21 cellular contexts compared by ENCODE assay signal in genomic region chr16:81337097-81337496, GRCh38. TPM values are rescaled to one million over a fixed set of nuclear protein-coding genes. Genes with fewer than 3 reads are reported as not detected.
DNase-seq lines count a peak whose midpoint lies in the region; ATAC-seq and TF ChIP-seq lines count a peak whose summit lies in the region.
"Had no signal": no experiment of that assay in that cellular context is flagged by ENCODE, and none has a peak within 500 bp of the region (broad histone marks: within the 10 kb centered on the region; RNA-seq: fewer than 3 reads in every experiment).

No MANE protein-coding gene starts in this region.

- DNase-seq in activated T-cell treated with anti-CD3 and anti-CD28 coated beads, Interleukin-2, amount 50 U/mL, for 72 hours: no peak
- DNase-seq in activated T-cell treated with anti-CD3 and anti-CD28 coated beads, Interleukin-2, amount 50 U/mL, for 4 hours: no peak
- peak; percentile 31 for DNase-seq in M059J (ENCODE audit: low read depth)
- no peak for DNase-seq in activated T-helper 2 cell treated with anti-CD3 and anti-CD28 coated beads, Interferon-gamma antibody, Interleukin-2, Interleukin-4, amounts not matched to agents 10 μg/mL and 5 μg/mL and 100 μg/mL, durations not matched to agents 14 hours and 24 hours and 36 hours (ENCODE audit: low spot score)
- DNase-seq in HAP-1 (ENCODE audit: low spot score in 2 of 2): no peak
- DNase-seq in WERI-Rb-1: no peak
- DNase-seq in SKM-1 treated with dmso at 0.1 percent for 144 hours (lab: John Stamatoyannopoulos, UW; ENCODE audit: unreplicated experiment): no peak
- DNase-seq: ACHN; BE2C; C1 segment of cervical spinal cord; CD4-positive, CD25-positive, alpha-beta regulatory T cell; CD8-positive, alpha-beta memory T cell; COR-L47; DMS 273 treated with DMSO at 0.1 percent for 48 hours; DMS53; DND-41; GDM1; GOT3; H7 had no signal

- no peaks in the 10 kb centered on the region for H3K27me3 Mint-ChIP-seq in activated T-cell treated with anti-CD3 and anti-CD28 coated beads, Interleukin-2, amount 50 U/mL, for 72 hours (ENCODE audit: low read depth)
- no peaks in the 10 kb centered on the region for H3K27me3 Mint-ChIP-seq in activated T-cell treated with anti-CD3 and anti-CD28 coated beads, Interleukin-2, amount 50 U/mL, for 4 hours (ENCODE audit: low read depth)
- no peaks in the 10 kb centered on the region for H3K27me3 Mint-ChIP-seq in activated T-helper 2 cell treated with anti-CD3 and anti-CD28 coated beads, Interferon-gamma antibody, Interleukin-2, Interleukin-4, amounts not matched to agents 10 μg/mL and 5 μg/mL and 100 μg/mL, durations not matched to agents 14 hours and 24 hours and 36 hours (ENCODE audit: low read depth)
- H3K27me3 Mint-ChIP-seq: CD4-positive, CD25-positive, alpha-beta regulatory T cell; CD8-positive, alpha-beta memory T cell; IgD-negative memory B cell had no signal

- peak overlapping the region; percentile 31 to 43 for H3K4me3 Mint-ChIP-seq in activated T-cell treated with anti-CD3 and anti-CD28 coated beads, Interleukin-2, amount 50 U/mL, for 72 hours
- H3K4me3 Mint-ChIP-seq in activated T-cell treated with anti-CD3 and anti-CD28 coated beads, Interleukin-2, amount 50 U/mL, for 4 hours: no peak overlapping the region
- no peak overlapping the region for H3K4me3 Mint-ChIP-seq in activated T-helper 2 cell treated with anti-CD3 and anti-CD28 coated beads, Interferon-gamma antibody, Interleukin-2, Interleukin-4, amounts not matched to agents 10 μg/mL and 5 μg/mL and 100 μg/mL, durations not matched to agents 14 hours and 24 hours and 36 hours (ENCODE audit: low read depth)
- H3K4me3 Mint-ChIP-seq: CD4-positive, CD25-positive, alpha-beta regulatory T cell; CD8-positive, alpha-beta memory T cell; IgD-negative memory B cell had no signal

- H3K36me3 Mint-ChIP-seq in activated T-cell treated with anti-CD3 and anti-CD28 coated beads, Interleukin-2, amount 50 U/mL, for 72 hours (ENCODE audit: insufficient read depth in 2 of 2): peaks cover 5 to 16% of the 10 kb centered on the region in 2 donors
- peaks cover 18% of the 10 kb centered on the region for H3K36me3 Mint-ChIP-seq in activated T-cell treated with anti-CD3 and anti-CD28 coated beads, Interleukin-2, amount 50 U/mL, for 4 hours (ENCODE audit: insufficient read depth)
- H3K36me3 Mint-ChIP-seq in activated T-helper 2 cell treated with anti-CD3 and anti-CD28 coated beads, Interferon-gamma antibody, Interleukin-2, Interleukin-4, amounts not matched to agents 10 μg/mL and 5 μg/mL and 100 μg/mL, durations not matched to agents 14 hours and 24 hours and 36 hours (ENCODE audit: low read depth): peaks cover 8% of the 10 kb centered on the region

- H3K9me3 Mint-ChIP-seq in activated T-cell treated with anti-CD3 and anti-CD28 coated beads, Interleukin-2, amount 50 U/mL, for 72 hours: peaks cover under 1 to 4% of the 10 kb centered on the region in 2 donors
- H3K9me3 Mint-ChIP-seq in activated T-cell treated with anti-CD3 and anti-CD28 coated beads, Interleukin-2, amount 50 U/mL, for 4 hours: peaks cover under 1% of the 10 kb centered on the region
- peaks cover 17% of the 10 kb centered on the region for H3K9me3 Mint-ChIP-seq in activated T-helper 2 cell treated with anti-CD3 and anti-CD28 coated beads, Interferon-gamma antibody, Interleukin-2, Interleukin-4, amounts not matched to agents 10 μg/mL and 5 μg/mL and 100 μg/mL, durations not matched to agents 14 hours and 24 hours and 36 hours
- H3K9me3 Mint-ChIP-seq: CD8-positive, alpha-beta memory T cell; IgD-negative memory B cell had no signal

- H3K4me3 ChIP-seq in HAP-1 (no peak overlapping the region), WERI-Rb-1 (ENCODE audit: low read depth, low read length) (no peak overlapping the region)

- TF ChIP-seq CTCF in WERI-Rb-1 (IDR thresholded peaks at IDR 0.05; ENCODE audit: low read depth, low read length): no peak

- H3K27me3 ChIP-seq in HAP-1 (ENCODE audit: low read depth) (no peaks in the 10 kb centered on the region), WERI-Rb-1 (ENCODE audit: insufficient read depth, low read depth, severe bottlenecking) (no peaks in the 10 kb centered on the region)
- H3K27me3 ChIP-seq: BE2C had no signal

- in situ Hi-C loops in HAP-1 (cut with MboI; ENCODE audit: low sequenced_read_pairs): no loop called here

- H3K9me3 ChIP-seq in HAP-1 (no peaks in the 10 kb centered on the region), WERI-Rb-1 (ENCODE audit: severe bottlenecking) (no peaks in the 10 kb centered on the region)
- H3K9me3 ChIP-seq: BE2C had no signal

- H3K4me1 Mint-ChIP-seq in activated T-cell treated with anti-CD3 and anti-CD28 coated beads, Interleukin-2, amount 50 U/mL, for 72 hours (ENCODE audit: low read depth): peaks cover 39% of the 10 kb centered on the region
- peaks cover 15% of the 10 kb centered on the region for H3K4me1 Mint-ChIP-seq in activated T-cell treated with anti-CD3 and anti-CD28 coated beads, Interleukin-2, amount 50 U/mL, for 4 hours (ENCODE audit: low read depth)
- peaks cover 8% of the 10 kb centered on the region for H3K4me1 Mint-ChIP-seq in activated T-helper 2 cell treated with anti-CD3 and anti-CD28 coated beads, Interferon-gamma antibody, Interleukin-2, Interleukin-4, amounts not matched to agents 10 μg/mL and 5 μg/mL and 100 μg/mL, durations not matched to agents 14 hours and 24 hours and 36 hours (ENCODE audit: low read depth)

- ATAC-seq in activated T-cell treated with anti-CD3 and anti-CD28 coated beads, Interleukin-2, amount 50 U/mL, for 72 hours (replicated peaks in 1 of 2): no peak
- no peak for ATAC-seq in activated T-cell treated with anti-CD3 and anti-CD28 coated beads, Interleukin-2, amount 50 U/mL, for 4 hours
- ATAC-seq: HepG2 had no signal

- no peak overlapping the region for H3K27ac ChIP-seq in WERI-Rb-1

- H3K4me1 ChIP-seq in HAP-1: peaks cover 7% of the 10 kb centered on the region; the same call in 1 of the 2 replicates
- H3K4me1 ChIP-seq: BE2C had no signal

- H3K36me3 ChIP-seq in HAP-1 (replicated peaks) (peaks cover 4% of the 10 kb centered on the region; the same call in 1 of the 2 replicates), WERI-Rb-1 (no peaks in the 10 kb centered on the region)
- H3K36me3 ChIP-seq: BE2C had no signal

- peak overlapping the region; percentile 59 for H3K27ac Mint-ChIP-seq in activated T-cell treated with anti-CD3 and anti-CD28 coated beads, Interleukin-2, amount 50 U/mL, for 72 hours
- H3K27ac Mint-ChIP-seq in activated T-helper 2 cell treated with anti-CD3 and anti-CD28 coated beads, Interferon-gamma antibody, Interleukin-2, Interleukin-4, amounts not matched to agents 10 μg/mL and 5 μg/mL and 100 μg/mL, durations not matched to agents 14 hours and 24 hours and 36 hours: peak overlapping the region; percentile 17
- H3K27ac Mint-ChIP-seq: CD8-positive, alpha-beta memory T cell; IgD-negative memory B cell had no signal

- intact Hi-C loops in activated T-helper 2 cell treated with anti-CD3 and anti-CD28 coated beads, Interferon-gamma antibody, Interleukin-2, Interleukin-4, amounts not matched to agents 10 μg/mL and 5 μg/mL and 100 μg/mL, durations not matched to agents 14 hours and 24 hours and 36 hours (cut with micrococcal nuclease): no loop called here

RNA-seq across cellular contexts. Expression of gene GAN, which starts 22.3 kb away (rescaled TPM):
- total RNA-seq in activated T-cell treated with anti-CD3 and anti-CD28 coated beads, Interleukin-2, amount 50 U/mL, for 72 hours: 10 to 100 TPM; 21.6 to 22.0 TPM
- total RNA-seq in activated T-cell treated with anti-CD3 and anti-CD28 coated beads, Interleukin-2, amount 50 U/mL, for 4 hours: 10 to 100 TPM; 12.8 to 15.6 (median 14.4) TPM
- total RNA-seq in M059J (2014; rRNA removed; shearing (Covaris generic)): 2.4 and 6.6 TPM in 2 replicates
- 14.6 and 15.3 TPM in 2 replicates for total RNA-seq in activated T-helper 2 cell treated with anti-CD3 and anti-CD28 coated beads, Interferon-gamma antibody, Interleukin-2, Interleukin-4, amounts not matched to agents 10 μg/mL and 5 μg/mL and 100 μg/mL, durations not matched to agents 14 hours and 24 hours and 36 hours

Comparison
In these comparisons a context has a peak if more than half of its experiments do, and no peak if none do; other contexts are left out.
1. H3K4me3 Mint-ChIP-seq: peak in activated T-cell treated with anti-CD3 and anti-CD28 coated beads, Interleukin-2, amount 50 U/mL, for 72 hours (2 of 2); none in activated T-cell treated with anti-CD3 and anti-CD28 coated beads, Interleukin-2, amount 50 U/mL, for 4 hours (single experiment) and activated T-helper 2 cell treated with anti-CD3 and anti-CD28 coated beads, Interferon-gamma antibody, Interleukin-2, Interleukin-4, amounts not matched to agents 10 μg/mL and 5 μg/mL and 100 μg/mL, durations not matched to agents 14 hours and 24 hours and 36 hours (single experiment).